Comparison of ENCODE assay signal across 21 cellular contexts in the genomic region with DNA sequence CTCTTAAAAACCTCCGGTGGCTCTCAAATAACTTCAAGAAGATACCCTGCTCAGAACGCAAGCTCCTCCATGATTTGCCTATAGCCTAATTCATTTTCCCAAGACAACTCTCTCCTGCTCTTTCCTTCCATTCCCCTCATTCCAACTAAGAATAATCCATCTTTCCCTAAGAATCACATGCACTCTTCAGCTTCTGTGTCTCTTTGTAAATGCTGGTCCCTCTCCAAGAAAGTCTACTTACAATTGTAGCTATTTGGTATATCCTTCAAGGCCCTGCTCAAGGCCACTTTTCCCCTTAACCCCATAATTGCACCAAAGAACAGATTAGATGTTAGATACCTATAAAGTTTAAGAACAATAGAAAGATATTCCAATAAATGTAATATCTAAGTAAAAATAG. TPM values are rescaled to one million over a fixed set of nuclear protein-coding genes. Genes with fewer than 3 reads are reported as not detected.
DNase-seq lines count a peak whose midpoint lies in the region; ATAC-seq and TF ChIP-seq lines count a peak whose summit lies in the region.
"Had no signal": no experiment of that assay in that cellular context is flagged by ENCODE, and none has a peak within 500 bp of the region (broad histone marks: within the 10 kb centered on the region; RNA-seq: fewer than 3 reads in every experiment).

No MANE protein-coding gene starts in this region.

- H3K4me1 Mint-ChIP-seq in chondrocyte (ENCODE audit: low read depth): peaks cover 51% of the 10 kb centered on the region

- no peak for TF ChIP-seq POLR2A in heart left ventricle (IDR thresholded peaks at IDR 0.05)

- no peak for DNase-seq in heart left ventricle
- DNase-seq in left cardiac atrium: no peak
- no peak for DNase-seq in caudate nucleus (lab: John Stamatoyannopoulos, UW)
- DNase-seq in medulla oblongata (ENCODE audit: extremely low spot score): peak; percentile 45
- DNase-seq in thoracic aorta (ENCODE audit: low spot score): no peak
- DNase-seq in chondrocyte (ENCODE audit: low spot score): no peak
- DNase-seq in ecto neural progenitor cell (ENCODE audit: low spot score): no peak
- DNase-seq: DMS153; GF-D8; GM23248; HCEC 1CT; NCI-H1105; NCI-H748 treated with DMSO at 0.1 percent for 48 hours; NK-92 treated with Interleukin-12 subunit alpha and Interleukin-12 subunit beta, amount 100 ng/mL, for 24 hours; SHP77 had no signal

- H3K36me3 ChIP-seq in heart left ventricle: no peaks in the 10 kb centered on the region
- no peaks in the 10 kb centered on the region for H3K36me3 ChIP-seq in thoracic aorta

- 79 to 91% (median 87%) methylated on average over 2 of the region's 2 CpGs for WGBS in heart left ventricle, 4 donors

- H3K36me3 Mint-ChIP-seq in chondrocyte (ENCODE audit: low read depth): peaks cover 3% of the 10 kb centered on the region

- TF ChIP-seq CTCF in heart left ventricle (IDR thresholded peaks at IDR 0.05) (no peak), thoracic aorta (IDR thresholded peaks at IDR 0.05) (no peak), chondrocyte (IDR thresholded peaks at IDR 0.05) (no peak)

- H3K27ac Mint-ChIP-seq in chondrocyte (ENCODE audit: unreplicated experiment): no peak overlapping the region
- H3K27ac Mint-ChIP-seq: CD14-positive monocyte had no signal

- ATAC-seq in heart left ventricle: no peak
- ATAC-seq in left cardiac atrium: no peak
- ATAC-seq in thoracic aorta (ENCODE audit: insufficient number of reproducible peaks, low FRiP score, low read depth): no peak
- ATAC-seq in HG03097 (IDR thresholded peaks at IDR 0.05; ENCODE audit: low FRiP score, unreplicated experiment): no peak

- intact Hi-C loops in heart left ventricle (cut with DNase I) (loop anchor here in 6 of 10 donors (5.0 to 10.0 kb wide), 5 partner anchors 65 to 297 kb away; no protein-coding TSS in a partner anchor), left cardiac atrium (cut with DNase I) (loop anchor here in 1 of 2 donors (10.0 kb wide), 1 partner anchor 157 kb away; no protein-coding TSS in a partner anchor)

- H3K9me3 Mint-ChIP-seq in chondrocyte (ENCODE audit: low read depth): no peaks in the 10 kb centered on the region

- H3K4me3 ChIP-seq in heart left ventricle: peak overlapping the region in 6 of 12 donors; percentile 4 to 46 (median 26)
- H3K4me3 ChIP-seq in thoracic aorta: peak overlapping the region; percentile 98
- H3K4me3 ChIP-seq: GM23248 had no signal

- H3K27ac ChIP-seq in heart left ventricle: peak overlapping the region in 9 of 12 donors; percentile 6 to 99 (median 35)
- peak overlapping the region; percentile 40 for H3K27ac ChIP-seq in caudate nucleus (ENCODE audit: low read depth, low read length)
- peak overlapping the region; percentile 98 to 99 for H3K27ac ChIP-seq in thoracic aorta
- H3K27ac ChIP-seq: 22Rv1, GM23248 had no signal

- no peak overlapping the region for H3K4me3 Mint-ChIP-seq in chondrocyte (ENCODE audit: unreplicated experiment)

- H3K27me3 ChIP-seq in heart left ventricle (peaks cover 0 to 31% (median 0%) of the 10 kb centered on the region in 9 donors), thoracic aorta (replicated peaks; ENCODE audit: insufficient read depth) (no peaks in the 10 kb centered on the region)

- peaks cover 0 to 47% (median 1%) of the 10 kb centered on the region in 12 donors for H3K4me1 ChIP-seq in heart left ventricle
- peaks cover 7 to 39% of the 10 kb centered on the region in 2 donors for H3K4me1 ChIP-seq in thoracic aorta (ENCODE audit: control insufficient read depth in 1 of 2, low read depth in 2 of 2)

- H3K9me3 ChIP-seq in heart left ventricle (no peaks in the 10 kb centered on the region), thoracic aorta (no peaks in the 10 kb centered on the region)

- no peaks in the 10 kb centered on the region for H3K27me3 Mint-ChIP-seq in chondrocyte (ENCODE audit: low read depth)

RNA-seq across cellular contexts. Expression of gene HEY2, which starts 7.4 kb away (rescaled TPM):
- total RNA-seq in heart left ventricle: 10 to 100 TPM; 29.2 to 50.9 (median 40.6) TPM
- polyA plus RNA-seq in heart left ventricle: 10 to 100 TPM; 19.9 to 21.4 TPM
- total RNA-seq in left cardiac atrium: 1 to 10 TPM; 2.1 to 2.5 TPM
- total RNA-seq in thoracic aorta: 10 to 100 TPM; 26.5 to 40.9 TPM
- total RNA-seq in chondrocyte: 17.6 to 43.0 TPM (median 41.2 TPM) in 3 replicates
- total RNA-seq: GM23248, LHCN-M2, NCI-H460 had no signal
- polyA plus RNA-seq: AG04450, CD14-positive monocyte, GM23248 had no signal

RNA-seq across cellular contexts. Expression of gene NCOA7, which starts 48.7 kb away (rescaled TPM):
- total RNA-seq in heart left ventricle (10 to 100 TPM in 3 of 9 donors, 1 to 10 TPM in 6; 6.4 to 23.1 (median 9.9) TPM), left cardiac atrium (10 to 100 TPM; 18.4 to 24.8 TPM), thoracic aorta (10 to 100 TPM; 29.6 to 87.1 TPM), chondrocyte (49.6 to 80.7 TPM (median 74.9 TPM) in 3 replicates)
- polyA plus RNA-seq in heart left ventricle: 1 to 10 TPM; 3.8 to 6.4 TPM

Comparison
In these comparisons a context has a peak if more than half of its experiments do, and no peak if none do; other contexts are left out.
1. H3K27ac ChIP-seq: peak in every context shown above with its lines; median percentile 98 in thoracic aorta; 40 in caudate nucleus; 35 in heart left ventricle.